32 cellular contexts compared by ENCODE assay signal in the genomic region with DNA sequence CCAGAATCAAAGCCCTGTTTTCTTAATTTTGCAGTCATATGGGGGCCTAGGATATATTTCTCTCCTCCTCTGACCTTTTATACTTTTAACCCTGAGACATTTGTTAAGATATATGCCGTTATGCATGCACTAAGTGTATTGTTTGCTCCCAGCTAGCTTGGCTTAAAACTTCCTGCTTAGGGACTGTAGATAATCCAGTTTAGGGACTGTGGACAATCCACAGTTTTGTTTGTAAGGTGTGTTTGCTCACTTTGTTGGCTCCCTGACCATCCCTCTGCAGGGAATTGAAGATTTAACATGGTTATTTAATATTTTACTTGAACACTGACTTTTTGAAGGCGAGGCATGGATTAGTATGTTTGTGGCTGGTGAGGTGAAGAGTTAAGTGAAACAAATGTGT.
"Had no signal": no experiment of that assay in that cellular context is flagged by ENCODE, and none has a peak within 500 bp of the region (broad histone marks: within the 10 kb centered on the region; RNA-seq: fewer than 3 reads in every experiment).

No MANE protein-coding gene starts in this region.

- H3K36me3 Mint-ChIP-seq: activated naive CD4-positive, alpha-beta T cell treated with anti-CD3 and anti-CD28 coated beads, Interleukin-2, amount 50 U/mL, for 24 hours; activated naive CD8-positive, alpha-beta T cell treated with anti-CD3 and anti-CD28 coated beads, Interleukin-2, amount 10 ng/mL, durations not matched to agents 7 days and 5 days had no signal

- H3K9me3 ChIP-seq: ascending aorta, MG63 had no signal

- H3K4me3 ChIP-seq: ascending aorta, cardiac muscle cell, MG63, PC-9 had no signal

- DNase-seq: activated CD4-positive, alpha-beta T cell treated with anti-CD3 and anti-CD28 coated beads, Interleukin-2, amount 10 ng/mL, durations not matched to agents 24 days and 14 days; activated CD4-positive, alpha-beta T cell treated with anti-CD3 and anti-CD28 coated beads, Interleukin-2, amount 50 U/mL, for 4 hours; activated CD8-positive, alpha-beta T cell treated with anti-CD3 and anti-CD28 coated beads for 36 hours; activated effector memory CD4-positive, alpha-beta T cell treated with anti-CD3 and anti-CD28 coated beads, Interleukin-2, amount 50 U/mL, for 16 hours; activated naive CD4-positive, alpha-beta T cell treated with Interleukin-2 at 50 U/mL for 16 hours; activated naive CD8-positive, alpha-beta T cell treated with anti-CD3 and anti-CD28 coated beads, Interleukin-2, amount 10 ng/mL, durations not matched to agents 7 days and 5 days; activated T-cell treated with anti-CD3 and anti-CD28 coated beads, Interleukin-2, amount 50 U/mL, for 1 hour; activated T-cell treated with anti-CD3 and anti-CD28 coated beads, Interleukin-2, amount 50 U/mL, for 72 hours; amygdala; Karpas-422; KBM-7; MG63; NCI-H1048; NCI-H1105 treated with DMSO at 0.1 percent for 48 hours; NCI-H1436; NCI-H1694; NCI-H2029; NCI-H345; NCI-H524 treated with DMSO at 0.1 percent for 48 hours; PC-9; SIG-M5; SW 1271; T-helper 1 cell; T-helper 2 cell; T-helper 9 cell had no signal

- H3K4me3 Mint-ChIP-seq: activated CD4-positive, alpha-beta T cell treated with anti-CD3 and anti-CD28 coated beads, Interleukin-2, amount 10 ng/mL, durations not matched to agents 24 days and 14 days; activated CD8-positive, alpha-beta T cell treated with anti-CD3 and anti-CD28 coated beads for 36 hours; activated naive CD4-positive, alpha-beta T cell treated with anti-CD3 and anti-CD28 coated beads, Interleukin-2, amount 50 U/mL, for 24 hours; activated naive CD8-positive, alpha-beta T cell treated with anti-CD3 and anti-CD28 coated beads, Interleukin-2, amount 10 ng/mL, durations not matched to agents 7 days and 5 days; activated T-cell treated with anti-CD3 and anti-CD28 coated beads, Interleukin-2, amount 50 U/mL, for 72 hours; activated T-helper 17 cell treated with anti-CD3 and anti-CD28 coated beads, Interleukin-2, amount 50 U/mL, for 72 hours; central memory CD8-positive, alpha-beta T cell had no signal

- H3K27ac Mint-ChIP-seq: activated CD4-positive, alpha-beta T cell treated with anti-CD3 and anti-CD28 coated beads, Interleukin-2, amount 10 ng/mL, durations not matched to agents 24 days and 14 days; activated CD8-positive, alpha-beta T cell treated with anti-CD3 and anti-CD28 coated beads for 36 hours; activated naive CD4-positive, alpha-beta T cell treated with anti-CD3 and anti-CD28 coated beads, Interleukin-2, amount 50 U/mL, for 24 hours; activated naive CD8-positive, alpha-beta T cell treated with anti-CD3 and anti-CD28 coated beads, Interleukin-2, amount 10 ng/mL, durations not matched to agents 7 days and 5 days; activated T-cell treated with anti-CD3 and anti-CD28 coated beads, Interleukin-2, amount 50 U/mL, for 72 hours; activated T-helper 17 cell treated with anti-CD3 and anti-CD28 coated beads, Interleukin-2, amount 50 U/mL, for 72 hours had no signal

- H3K27me3 ChIP-seq: ascending aorta, cardiac muscle cell, MG63 had no signal

- H3K4me1 Mint-ChIP-seq: activated CD4-positive, alpha-beta T cell treated with anti-CD3 and anti-CD28 coated beads, Interleukin-2, amount 10 ng/mL, durations not matched to agents 24 days and 14 days; activated naive CD4-positive, alpha-beta T cell treated with anti-CD3 and anti-CD28 coated beads, Interleukin-2, amount 50 U/mL, for 24 hours; activated naive CD8-positive, alpha-beta T cell treated with anti-CD3 and anti-CD28 coated beads, Interleukin-2, amount 10 ng/mL, durations not matched to agents 7 days and 5 days; activated T-helper 17 cell treated with anti-CD3 and anti-CD28 coated beads, Interleukin-2, amount 50 U/mL, for 72 hours; central memory CD8-positive, alpha-beta T cell had no signal

- ATAC-seq: activated CD8-positive, alpha-beta T cell treated with anti-CD3 and anti-CD28 coated beads for 36 hours; activated T-cell treated with anti-CD3 and anti-CD28 coated beads, Interleukin-2, amount 50 U/mL, for 72 hours; activated T-helper 17 cell treated with anti-CD3 and anti-CD28 coated beads, Interleukin-2, amount 50 U/mL, for 72 hours; Right ventricle myocardium inferior had no signal

- H3K9me3 Mint-ChIP-seq: activated CD4-positive, alpha-beta T cell treated with anti-CD3 and anti-CD28 coated beads, Interleukin-2, amount 10 ng/mL, durations not matched to agents 24 days and 14 days; activated CD8-positive, alpha-beta T cell treated with anti-CD3 and anti-CD28 coated beads for 36 hours; activated naive CD4-positive, alpha-beta T cell treated with anti-CD3 and anti-CD28 coated beads, Interleukin-2, amount 50 U/mL, for 24 hours; activated naive CD8-positive, alpha-beta T cell treated with anti-CD3 and anti-CD28 coated beads, Interleukin-2, amount 10 ng/mL, durations not matched to agents 7 days and 5 days; activated T-cell treated with anti-CD3 and anti-CD28 coated beads, Interleukin-2, amount 50 U/mL, for 72 hours; activated T-helper 17 cell treated with anti-CD3 and anti-CD28 coated beads, Interleukin-2, amount 50 U/mL, for 72 hours; central memory CD8-positive, alpha-beta T cell had no signal

- H3K27ac ChIP-seq: ascending aorta, cardiac muscle cell, PC-9, RWPE1 had no signal
